17 cellular contexts compared by ENCODE assay signal in the genomic region with DNA sequence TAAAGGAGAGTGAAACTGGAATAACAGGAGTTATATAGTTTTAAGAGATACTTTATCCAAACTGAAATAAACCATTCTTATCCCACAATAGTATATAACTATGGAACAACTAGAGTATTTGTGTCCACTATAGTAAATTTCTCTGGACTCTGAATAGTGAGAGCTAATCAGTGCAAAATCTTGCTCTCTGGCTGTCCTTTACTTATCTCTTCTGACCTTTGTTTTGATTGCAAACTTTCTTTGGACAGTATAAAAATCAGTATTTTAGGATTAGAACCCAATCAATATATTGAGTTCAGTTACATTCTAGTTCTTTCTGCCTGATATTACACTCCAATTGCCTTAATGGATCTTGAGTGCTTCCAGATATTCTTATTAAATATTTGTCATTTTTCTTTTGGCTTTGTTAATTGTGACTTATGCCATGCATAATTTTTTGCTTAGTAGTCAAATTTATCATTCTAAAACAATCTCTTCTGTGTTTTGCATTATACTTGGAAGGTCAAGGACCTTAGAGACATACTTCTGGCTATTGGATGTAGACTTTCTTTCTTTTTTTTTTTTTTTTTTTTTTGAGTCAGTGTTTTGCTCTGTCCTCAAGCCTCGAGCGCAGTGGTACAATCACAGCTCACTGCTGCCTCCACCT.
A peak's percentile ranks its signal among the peaks of the same experiment; 100 is the strongest.
DNase-seq lines count a peak whose midpoint lies in the region; ATAC-seq, FAIRE-seq and TF ChIP-seq lines count a peak whose summit lies in the region.
"Had no signal": no experiment of that assay in that cellular context is flagged by ENCODE, and none has a peak within 500 bp of the region (broad histone marks: within the 10 kb centered on the region; RNA-seq: fewer than 3 reads in every experiment).

No MANE protein-coding gene starts in this region.

- H3K9me3 Mint-ChIP-seq in endothelial cell (ENCODE audit: unreplicated experiment) (no peaks in the 10 kb centered on the region), Calu3 (ENCODE audit: low read depth, unreplicated experiment) (no peaks in the 10 kb centered on the region)
- H3K9me3 Mint-ChIP-seq: IgD-negative memory B cell had no signal

- RAD21 ChIA-PET in HCT116 (lab: Charles Lee; ENCODE audit: low non-redundant PET in 1 of 2, low total read pairs in 2 of 2, uncharacterized antibody in 2 of 2, unreplicated experiment in 2 of 2) = no interaction called here

- H3K36me3 Mint-ChIP-seq in endothelial cell (ENCODE audit: low read depth, unreplicated experiment) = no peaks in the 10 kb centered on the region
- H3K36me3 Mint-ChIP-seq in Calu3 (ENCODE audit: insufficient read depth, unreplicated experiment) = no peaks in the 10 kb centered on the region
- H3K36me3 Mint-ChIP-seq: IgD-negative memory B cell had no signal

- TF ChIP-seq RAD21 in A549 (conservative IDR thresholded peaks at IDR 0.05 in 1 of 2, IDR thresholded peaks at IDR 0.05 in 1 of 2) = no peak
- 0 out of 2 replicates have a peak, but pooled peaks have one; percentile 17 for TF ChIP-seq RAD21 in HCT116 (IDR thresholded peaks at IDR 0.05; ENCODE audit: low read depth)
- peak in 1 of 2 donors; percentile 20 for TF ChIP-seq RAD21 in liver (IDR thresholded peaks at IDR 0.05)

- H2AFZ ChIP-seq in HCT116 (ENCODE audit: low read depth, low read length, poor library complexity, severe bottlenecking) = no peak overlapping the region
- no peak overlapping the region for H2AFZ ChIP-seq in hepatocyte

- TF ChIP-seq CTCF in A549 (IDR thresholded peaks at IDR 0.05) (no peak), HCT116 (IDR thresholded peaks at IDR 0.05 in 2 of 3, conservative IDR thresholded peaks at IDR 0.05 in 1 of 3; ENCODE audit: borderline replicate concordance in 1 of 3, insufficient read depth in 1 of 3, low read depth in 2 of 3, low read length in 2 of 3) (no peak), endothelial cell (IDR thresholded peaks at IDR 0.05; ENCODE audit: unreplicated experiment) (no peak), liver (IDR thresholded peaks at IDR 0.05; ENCODE audit: low read depth, low read length, missing input control) (no peak), Calu3 (IDR thresholded peaks at IDR 0.05; ENCODE audit: unreplicated experiment) (no peak), hepatocyte (IDR thresholded peaks at IDR 0.05; ENCODE audit: poor library complexity) (no peak)

- H3K4me2 ChIP-seq in A549 (no peak overlapping the region), HCT116 (ENCODE audit: low read length) (no peak overlapping the region), hepatocyte (no peak overlapping the region)

- H3K36me3 ChIP-seq in HCT116 (ENCODE audit: control insufficient read depth in 1 of 2, insufficient read depth in 2 of 2, low read length in 2 of 2) (no peaks in the 10 kb centered on the region), liver (ENCODE audit: control insufficient read depth in 4 of 4, insufficient read depth in 3 of 4, low read depth in 1 of 4, low read length in 3 of 4) (no peaks in the 10 kb centered on the region), hepatocyte (replicated peaks; ENCODE audit: insufficient read depth, low read depth) (no peaks in the 10 kb centered on the region)

- H3K4me3 Mint-ChIP-seq in endothelial cell (ENCODE audit: unreplicated experiment) = no peak overlapping the region
- no peak overlapping the region for H3K4me3 Mint-ChIP-seq in Calu3 (ENCODE audit: low read depth, unreplicated experiment)
- H3K4me3 Mint-ChIP-seq: CD4-positive, alpha-beta T cell had no signal

- BruUV-seq in HCT116 (replicated peaks; lab: Mats Ljungman, UMichigan) (no TSS peak), Calu3 (replicated peaks; lab: Mats Ljungman, UMichigan) (no TSS peak)

- H3K27ac ChIP-seq in A549 (no peak overlapping the region), HCT116 (ENCODE audit: low read depth, low read length) (no peak overlapping the region), liver (ENCODE audit: low read depth in 1 of 2, low read length in 2 of 2) (no peak overlapping the region), hepatocyte (no peak overlapping the region)
- H3K27ac ChIP-seq: C4-2B had no signal

- peaks cover 4% of the 10 kb centered on the region for H3K4me1 Mint-ChIP-seq in endothelial cell (ENCODE audit: unreplicated experiment)
- H3K4me1 Mint-ChIP-seq in Calu3 (ENCODE audit: low read depth, unreplicated experiment) = peaks cover under 1% of the 10 kb centered on the region

- H3K27me3 Mint-ChIP-seq in endothelial cell (ENCODE audit: unreplicated experiment) (peaks cover 2% of the 10 kb centered on the region), Calu3 (ENCODE audit: unreplicated experiment) (no peaks in the 10 kb centered on the region)
- H3K27me3 Mint-ChIP-seq: CD4-positive, alpha-beta T cell; IgD-negative memory B cell had no signal

- DNase-seq in A549 (ENCODE audit: low read depth in 1 of 2, low spot score in 1 of 2) (no peak), HCT116 (ENCODE audit: low read depth, low spot score) (no peak), endothelial cell (ENCODE audit: low spot score) (no peak), frontal cortex (ENCODE audit: low spot score in 2 of 2) (no peak), HuH-7 (ENCODE audit: low spot score) (no peak), Calu3 (no peak), hepatocyte (ENCODE audit: low spot score) (no peak)
- DNase-seq: ACHN; CD4-positive, alpha-beta T cell; DMS79 treated with DMSO at 0.1 percent for 48 hours; GF-D8; GOT3; H7; KG1 had no signal

- intact Hi-C loops in HCT116 (cut with micrococcal nuclease) = no loop called here
- intact Hi-C loops in Calu3 (cut with micrococcal nuclease; ENCODE audit: unreplicated experiment) = no loop called here

- TF ChIP-seq EP300 in A549 (IDR thresholded peaks at IDR 0.05) = no peak

- H3K27ac Mint-ChIP-seq in endothelial cell (ENCODE audit: unreplicated experiment) (peak overlapping the region; percentile 67), Calu3 (ENCODE audit: unreplicated experiment) (no peak overlapping the region)
- H3K27ac Mint-ChIP-seq: CD4-positive, alpha-beta T cell had no signal

- H3K9me2 ChIP-seq in HCT116 (ENCODE audit: insufficient read depth) (no peaks in the 10 kb centered on the region), hepatocyte (replicated peaks; ENCODE audit: insufficient read depth) (no peaks in the 10 kb centered on the region)

- H3K27me3 ChIP-seq in HCT116 (ENCODE audit: insufficient read depth, low read length) (no peaks in the 10 kb centered on the region), liver (ENCODE audit: control insufficient read depth in 4 of 4, insufficient read depth in 4 of 4, low read length in 3 of 4) (no peaks in the 10 kb centered on the region), hepatocyte (no peaks in the 10 kb centered on the region)

- TF ChIP-seq POLR2A in A549 (IDR thresholded peaks at IDR 0.05; ENCODE audit: low read length) (no peak), HCT116 (IDR thresholded peaks at IDR 0.05; ENCODE audit: borderline replicate concordance, extremely low read depth, insufficient read depth, insufficient read length) (no peak)

- CTCF ChIA-PET in A549 (lab: Yijun Ruan, JAX) = no interaction called here
- CTCF ChIA-PET in HCT116 (lab: Charles Lee) = interaction anchor here (0.7 kb wide), 1 partner anchor 59 kb away, joined by 5 read pairs; no protein-coding TSS in a partner anchor
- CTCF ChIA-PET in Calu3 (lab: Charles Lee) = interaction anchor here (0.6 to 0.7 kb wide), 2 partner anchors 82 to 332 kb away, joined by 3 to 4 read pairs; no protein-coding TSS in a partner anchor

- H3K9ac ChIP-seq in HCT116 (ENCODE audit: low read length) = no peak overlapping the region
- H3K9ac ChIP-seq in liver (ENCODE audit: low read depth in 1 of 2, low read length in 2 of 2) = no peak overlapping the region

- H3K9me3 ChIP-seq in A549 (no peaks in the 10 kb centered on the region), HCT116 (ENCODE audit: control insufficient read depth in 1 of 2, insufficient read depth in 1 of 2, low read depth in 1 of 2, low read length in 2 of 2) (no peaks in the 10 kb centered on the region), liver (ENCODE audit: control insufficient read depth in 4 of 4, low read length in 3 of 4) (no peaks in the 10 kb centered on the region), hepatocyte (ENCODE audit: low read depth) (no peaks in the 10 kb centered on the region)

- ATAC-seq in A549 = no peak
- no peak for ATAC-seq in HCT116

- POLR2A ChIA-PET in A549 (lab: Yijun Ruan, JAX) (no interaction called here), HCT116 (lab: Charles Lee) (no interaction called here)

- H3K4me1 ChIP-seq in A549 (no peaks in the 10 kb centered on the region; the same call in 2 of the 3 replicates), HCT116 (ENCODE audit: control insufficient read depth in 1 of 2, insufficient read depth in 2 of 2, low read length in 2 of 2) (no peaks in the 10 kb centered on the region), liver (ENCODE audit: control insufficient read depth in 4 of 4, insufficient read depth in 4 of 4, low read length in 3 of 4) (peaks cover 3 to 13% (median 7%) of the 10 kb centered on the region in 4 donors), hepatocyte (ENCODE audit: insufficient read depth) (no peaks in the 10 kb centered on the region)

- WGBS in A549 (ENCODE audit: missing lambda C conversion rate) = 34% methylated on average over 2 of the region's 2 CpGs
- 54% methylated on average over 2 of the region's 2 CpGs for WGBS in liver
- 63% methylated on average over 2 of the region's 2 CpGs for WGBS in hepatocyte (ENCODE audit: low lambda C conversion rate, missing lambda C conversion rate)

- no peak overlapping the region for H3K4me3 ChIP-seq in A549
- H3K4me3 ChIP-seq in HCT116 (replicated peaks in 1 of 2; ENCODE audit: low read depth in 1 of 2, low read length in 2 of 2) = no peak overlapping the region
- H3K4me3 ChIP-seq in liver (ENCODE audit: low read depth in 1 of 3, low read length in 3 of 3) = no peak overlapping the region
- H3K4me3 ChIP-seq in hepatocyte = no peak overlapping the region

- FAIRE-seq in A549 (lab: Jason Lieb, UNC) = no peak
- FAIRE-seq in frontal cortex (lab: Jason Lieb, UNC) = no peak

- H4K20me1 ChIP-seq in HCT116 (ENCODE audit: insufficient read depth) (no peaks in the 10 kb centered on the region), hepatocyte (ENCODE audit: insufficient read depth, poor library complexity, severe bottlenecking) (no peaks in the 10 kb centered on the region)

- no peaks in the 10 kb centered on the region for H3K79me2 ChIP-seq in HCT116 (ENCODE audit: insufficient read depth, low read length)
- no peaks in the 10 kb centered on the region for H3K79me2 ChIP-seq in hepatocyte

TF ChIP-seq in A549, 52 proteins besides CTCF, POLR2A, EP300 and RAD21:
- TF ChIP-seq RFX5 (IDR thresholded peaks at IDR 0.05) (no peak), MAFK (IDR thresholded peaks at IDR 0.05; ENCODE audit: partially characterized antibody) (peak; percentile 84)

TF ChIP-seq in HCT116, 20 proteins besides CTCF, POLR2A, EP300 and RAD21 (continues in another document):
- TF ChIP-seq EZH2phosphoT487 (IDR thresholded peaks at IDR 0.05; ENCODE audit: borderline replicate concordance) = no peak

TF ChIP-seq in liver, 16 proteins besides CTCF, POLR2A, EP300 and RAD21:
- TF ChIP-seq HNF4A (conservative IDR thresholded peaks at IDR 0.05) = peak; percentile 39 to 53
- TF ChIP-seq YY1 (IDR thresholded peaks at IDR 0.05) = no peak
- peak; percentile 19 to 27 for TF ChIP-seq RXRA (IDR thresholded peaks at IDR 0.05)
TF ChIP-seq in liver: peak in this region for 2.
